Comparison of ENCODE assay signal across 21 cellular contexts in the genomic region with DNA sequence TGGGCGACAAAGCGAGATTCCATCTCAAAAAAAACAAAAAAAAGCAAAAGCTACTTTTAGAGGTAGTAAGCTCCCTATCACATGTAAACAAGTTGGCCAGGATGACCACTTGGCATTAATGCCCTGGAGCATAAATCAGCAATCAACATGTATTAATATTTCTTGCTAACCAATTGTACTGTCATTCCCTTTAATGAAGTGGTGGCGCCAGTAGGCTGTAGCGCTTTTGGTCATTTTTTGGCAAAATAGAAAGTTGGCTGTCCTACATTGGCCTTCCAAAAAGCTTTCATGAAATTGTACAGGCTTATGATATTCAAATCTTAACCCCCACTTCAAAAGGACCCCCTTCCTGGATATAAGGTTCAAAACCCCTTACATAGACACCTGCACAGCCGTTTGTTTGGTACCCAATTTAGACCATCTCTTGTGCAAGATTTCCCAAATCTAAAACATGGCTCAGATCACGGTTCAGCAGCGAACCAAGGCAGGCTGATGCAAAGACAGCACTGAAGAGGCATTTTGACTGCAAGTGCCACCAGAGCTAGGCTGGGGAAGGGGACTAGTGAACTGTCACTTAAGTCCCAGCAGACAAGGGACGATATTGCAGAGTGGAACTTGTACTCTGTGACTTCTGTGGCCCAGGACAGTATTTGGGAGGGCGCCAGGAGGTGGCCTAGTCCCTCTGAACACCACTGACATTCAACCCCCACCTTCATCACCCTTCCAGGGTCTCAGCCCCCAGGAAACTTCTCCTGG. TPM values are rescaled to one million over a fixed set of nuclear protein-coding genes. Genes with fewer than 3 reads are reported as not detected.
DNase-seq lines count a peak whose midpoint lies in the region; ATAC-seq and TF ChIP-seq lines count a peak whose summit lies in the region.
"Had no signal": no experiment of that assay in that cellular context is flagged by ENCODE, and none has a peak within 500 bp of the region (broad histone marks: within the 10 kb centered on the region; RNA-seq: fewer than 3 reads in every experiment).

No MANE protein-coding gene starts in this region.

- H3K4me1 Mint-ChIP-seq in activated naive CD8-positive, alpha-beta T cell treated with anti-CD3 and anti-CD28 coated beads, Interleukin-2, amount 10 ng/mL, durations not matched to agents 7 days and 5 days = peaks cover 38% of the 10 kb centered on the region
- peaks cover 23% of the 10 kb centered on the region for H3K4me1 Mint-ChIP-seq in activated naive CD8-positive, alpha-beta T cell treated with anti-CD3 and anti-CD28 coated beads, Interleukin-2, amount 50 U/mL, for 24 hours

- peaks cover 52% of the 10 kb centered on the region for H4K20me1 ChIP-seq in hepatocyte (ENCODE audit: insufficient read depth, poor library complexity, severe bottlenecking)

- peak overlapping the region; percentile 25; the same call in 1 of the 2 replicates for H3K27ac ChIP-seq in RWPE1
- no peak overlapping the region for H3K27ac ChIP-seq in hepatocyte
- peak overlapping the region; percentile 15 for H3K27ac ChIP-seq in temporal lobe (ENCODE audit: low read depth, low read length)
- H3K27ac ChIP-seq: neural progenitor cell, SK-N-MC had no signal

- no peak for TF ChIP-seq CTCF in RWPE1 (conservative IDR thresholded peaks at IDR 0.05; ENCODE audit: low read depth)
- no peak for TF ChIP-seq CTCF in hepatocyte (IDR thresholded peaks at IDR 0.05; ENCODE audit: poor library complexity)

- POLR2A ChIA-PET in activated naive CD8-positive, alpha-beta T cell treated with anti-CD3 and anti-CD28 coated beads, Interleukin-2, amount 10 ng/mL, durations not matched to agents 7 days and 5 days (lab: Charles Lee) = no interaction called here
- POLR2A ChIA-PET in RWPE1 (lab: Yijun Ruan, JAX; ENCODE audit: low non-redundant PET) = interaction anchor here (0.6 kb wide), 1 partner anchor 19 kb away, joined by 3 read pairs; no protein-coding TSS in a partner anchor

- no peak overlapping the region for H3K4me2 ChIP-seq in hepatocyte
- H3K4me2 ChIP-seq: neural progenitor cell had no signal

- H3K27me3 Mint-ChIP-seq in activated naive CD8-positive, alpha-beta T cell treated with anti-CD3 and anti-CD28 coated beads, Interleukin-2, amount 10 ng/mL, durations not matched to agents 7 days and 5 days = no peaks in the 10 kb centered on the region
- no peaks in the 10 kb centered on the region for H3K27me3 Mint-ChIP-seq in activated naive CD8-positive, alpha-beta T cell treated with anti-CD3 and anti-CD28 coated beads, Interleukin-2, amount 50 U/mL, for 24 hours
- H3K27me3 Mint-ChIP-seq: CD4-positive, CD25-positive, alpha-beta regulatory T cell; type B pancreatic cell had no signal

- H3K9me3 Mint-ChIP-seq in activated naive CD8-positive, alpha-beta T cell treated with anti-CD3 and anti-CD28 coated beads, Interleukin-2, amount 10 ng/mL, durations not matched to agents 7 days and 5 days = no peaks in the 10 kb centered on the region
- no peaks in the 10 kb centered on the region for H3K9me3 Mint-ChIP-seq in activated naive CD8-positive, alpha-beta T cell treated with anti-CD3 and anti-CD28 coated beads, Interleukin-2, amount 50 U/mL, for 24 hours
- H3K9me3 Mint-ChIP-seq: CD4-positive, CD25-positive, alpha-beta regulatory T cell; neural progenitor cell; type B pancreatic cell had no signal

- H3K4me1 ChIP-seq in hepatocyte (ENCODE audit: insufficient read depth) = peaks cover 30% of the 10 kb centered on the region

- peaks cover 63% of the 10 kb centered on the region for H3K79me2 ChIP-seq in hepatocyte

- H3K4me3 Mint-ChIP-seq in activated naive CD8-positive, alpha-beta T cell treated with anti-CD3 and anti-CD28 coated beads, Interleukin-2, amount 10 ng/mL, durations not matched to agents 7 days and 5 days = no peak overlapping the region
- H3K4me3 Mint-ChIP-seq in activated naive CD8-positive, alpha-beta T cell treated with anti-CD3 and anti-CD28 coated beads, Interleukin-2, amount 50 U/mL, for 24 hours = no peak overlapping the region
- H3K4me3 Mint-ChIP-seq: CD4-positive, CD25-positive, alpha-beta regulatory T cell; neural progenitor cell; type B pancreatic cell had no signal

- no peak overlapping the region for H3K27ac Mint-ChIP-seq in activated naive CD8-positive, alpha-beta T cell treated with anti-CD3 and anti-CD28 coated beads, Interleukin-2, amount 10 ng/mL, durations not matched to agents 7 days and 5 days
- H3K27ac Mint-ChIP-seq in activated naive CD8-positive, alpha-beta T cell treated with anti-CD3 and anti-CD28 coated beads, Interleukin-2, amount 50 U/mL, for 24 hours = no peak overlapping the region
- H3K27ac Mint-ChIP-seq: neural progenitor cell, type B pancreatic cell had no signal

- H2AFZ ChIP-seq in hepatocyte = no peak overlapping the region
- H2AFZ ChIP-seq: neural progenitor cell had no signal

- peak; percentile 10 for DNase-seq in activated naive CD8-positive, alpha-beta T cell treated with anti-CD3 and anti-CD28 coated beads, Interleukin-2, amount 10 ng/mL, durations not matched to agents 7 days and 5 days
- no peak for DNase-seq in activated naive CD8-positive, alpha-beta T cell treated with anti-CD3 and anti-CD28 coated beads, Interleukin-2, amount 50 U/mL, for 24 hours
- DNase-seq in RWPE1 (ENCODE audit: low spot score) = no peak
- DNase-seq in hepatocyte (ENCODE audit: low spot score) = peak; percentile 12
- no peak for DNase-seq in activated gamma-delta T cell treated with Interleukin-2 at 50 U/mL for 16 hours
- DNase-seq in middle frontal gyrus (ENCODE audit: extremely low spot score, low spot score) = no peak
- no peak for DNase-seq in NCI-H526 (lab: John Stamatoyannopoulos, UW)
- DNase-seq: activated CD4-positive, alpha-beta T cell treated with anti-CD3 and anti-CD28 coated beads for 4 hours; activated naive CD4-positive, alpha-beta T cell treated with Interleukin-2 at 50 U/mL for 16 hours; CD4-positive, CD25-positive, alpha-beta regulatory T cell; glutamatergic neuron; NCI-H2081; NCI-H510A; PC-3; retina; stimulated activated CD4-positive, alpha-beta T cell treated with anti-CD3 and anti-CD28 coated beads, Interleukin-15, amount 100 ng/mL, for 24 hours; stimulated activated naive CD4-positive, alpha-beta T cell treated with Interleukin-2 at 50 U/mL for 16 hours had no signal

- H3K4me3 ChIP-seq in hepatocyte = no peak overlapping the region
- H3K4me3 ChIP-seq: neural progenitor cell, SK-N-MC had no signal

- H3K36me3 ChIP-seq in hepatocyte (replicated peaks; ENCODE audit: insufficient read depth, low read depth) = no peaks in the 10 kb centered on the region
- H3K36me3 ChIP-seq: neural progenitor cell had no signal

- CTCF ChIA-PET in RWPE1 (lab: Yijun Ruan, JAX) = interaction anchor here (0.7 kb wide), 1 partner anchor 17 kb away, joined by 3 read pairs; no protein-coding TSS in a partner anchor

- peaks cover 29% of the 10 kb centered on the region for H3K36me3 Mint-ChIP-seq in activated naive CD8-positive, alpha-beta T cell treated with anti-CD3 and anti-CD28 coated beads, Interleukin-2, amount 10 ng/mL, durations not matched to agents 7 days and 5 days
- peaks cover 19% of the 10 kb centered on the region for H3K36me3 Mint-ChIP-seq in activated naive CD8-positive, alpha-beta T cell treated with anti-CD3 and anti-CD28 coated beads, Interleukin-2, amount 50 U/mL, for 24 hours (ENCODE audit: low read depth)

- WGBS in hepatocyte (ENCODE audit: low lambda C conversion rate, missing lambda C conversion rate) = 94% methylated on average over 9 of the region's 9 CpGs

- H3K9me2 ChIP-seq in hepatocyte (replicated peaks; ENCODE audit: insufficient read depth) = no peaks in the 10 kb centered on the region

- H3K27me3 ChIP-seq in hepatocyte = no peaks in the 10 kb centered on the region
- H3K27me3 ChIP-seq: neural progenitor cell had no signal

- no peak for ATAC-seq in activated naive CD8-positive, alpha-beta T cell treated with anti-CD3 and anti-CD28 coated beads, Interleukin-2, amount 10 ng/mL, durations not matched to agents 7 days and 5 days (ENCODE audit: low read depth)
- ATAC-seq in activated naive CD8-positive, alpha-beta T cell treated with anti-CD3 and anti-CD28 coated beads, Interleukin-2, amount 50 U/mL, for 24 hours = no peak
- ATAC-seq: PC-3 had no signal

- H3K9me3 ChIP-seq in hepatocyte (ENCODE audit: low read depth) = no peaks in the 10 kb centered on the region

RNA-seq across cellular contexts. Expression of gene SMAD7, which starts 31.9 kb away (rescaled TPM):
- 10 to 100 TPM; 26.8 to 30.1 TPM for total RNA-seq in activated naive CD8-positive, alpha-beta T cell treated with anti-CD3 and anti-CD28 coated beads, Interleukin-2, amount 10 ng/mL, durations not matched to agents 7 days and 5 days
- total RNA-seq in hepatocyte (66.2 and 71.1 TPM in 2 replicates), temporal lobe (11.1 TPM)
- polyA plus RNA-seq in hepatocyte = 61.5 and 65.4 TPM in 2 replicates

Comparison
In these comparisons a context has a peak if more than half of its experiments do, and no peak if none do; other contexts are left out.
1. DNase-seq: peak in activated naive CD8-positive, alpha-beta T cell treated with anti-CD3 and anti-CD28 coated beads, Interleukin-2, amount 10 ng/mL, durations not matched to agents 7 days and 5 days (single experiment) and hepatocyte (single experiment); none in activated naive CD8-positive, alpha-beta T cell treated with anti-CD3 and anti-CD28 coated beads, Interleukin-2, amount 50 U/mL, for 24 hours (single experiment), RWPE1 (single experiment), activated gamma-delta T cell treated with Interleukin-2 at 50 U/mL for 16 hours (single experiment), middle frontal gyrus (single experiment) and NCI-H526 (0 of 2).